ENCODE assay signal across 3 cellular contexts in the genomic region with DNA sequence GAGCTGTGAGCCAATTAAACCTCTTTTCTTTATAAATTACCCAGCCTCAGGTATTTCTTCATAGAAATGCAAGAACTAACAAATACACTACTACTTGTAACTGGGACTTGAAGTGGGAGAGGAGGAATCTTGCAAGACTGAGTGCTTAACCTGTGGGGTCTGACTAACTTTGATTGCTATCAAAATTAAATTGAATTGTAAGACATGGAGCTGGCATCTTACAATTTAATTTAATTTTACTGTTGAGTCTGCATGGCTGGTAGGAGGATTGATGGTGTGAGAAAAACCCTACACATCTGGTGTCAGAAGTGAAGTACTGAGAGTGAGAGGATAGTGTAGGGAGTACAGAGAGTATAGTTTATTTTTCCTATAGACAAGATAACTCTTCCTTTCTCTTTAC.
"Had no signal": no experiment of that assay in that cellular context is flagged by ENCODE, and none has a peak within 500 bp of the region (broad histone marks: within the 10 kb centered on the region; RNA-seq: fewer than 3 reads in every experiment).

No MANE protein-coding gene starts in this region.

- ATAC-seq: GM12878 had no signal

- H3K4me3 ChIP-seq: GM12878 had no signal

- DNase-seq: GDM1, GF-D8 had no signal
